1 cellular context compared by ENCODE assay signal in the genomic region with DNA sequence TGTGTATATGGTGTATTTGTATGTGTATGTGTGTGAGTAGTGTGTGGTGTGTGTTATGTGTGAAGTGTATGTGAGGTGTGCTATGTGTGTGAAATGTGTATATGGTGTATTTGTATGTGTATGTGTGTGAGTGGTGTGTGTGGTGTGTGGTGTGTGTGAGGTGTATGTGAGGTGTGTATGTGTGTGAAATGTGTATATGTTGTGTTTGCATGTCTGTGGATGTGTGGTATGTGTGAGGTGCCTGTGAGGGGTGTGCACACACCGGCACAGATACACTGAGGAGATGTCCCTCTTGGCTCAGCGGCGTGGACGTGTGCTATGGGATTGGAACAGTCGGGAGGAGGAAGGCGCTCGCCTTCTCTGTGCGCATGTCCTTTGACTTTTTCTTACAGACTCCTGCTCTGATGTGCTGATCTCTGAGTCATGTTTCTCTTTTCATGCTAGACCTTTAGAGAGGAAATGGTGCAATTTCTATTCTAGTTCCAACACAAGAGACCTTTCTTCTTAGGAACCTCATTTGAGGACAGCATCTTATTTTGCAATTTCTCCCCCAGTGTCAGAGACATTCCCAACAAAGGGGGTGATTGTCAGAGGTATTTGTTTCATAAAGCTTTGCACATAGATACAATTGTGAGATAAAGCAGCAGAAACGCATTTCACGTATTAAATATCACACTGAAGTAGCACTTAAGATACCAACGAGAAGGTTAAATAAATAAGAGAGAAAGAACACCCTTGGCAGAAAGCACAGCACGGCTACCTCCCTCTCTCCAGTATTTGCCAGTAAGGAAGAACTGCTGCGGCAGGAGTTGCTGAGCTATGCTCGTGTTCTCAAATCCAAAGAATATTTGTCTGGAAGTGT.
TF ChIP-seq lines count a peak whose summit lies in the region.

No MANE protein-coding gene starts in this region.

TF ChIP-seq in HepG2, 621 proteins besides CTCF, POLR2A, EP300 and RAD21 (continues in another document):
- 0 out of 2 replicates have a peak, but pooled peaks have one; percentile 5 for TF ChIP-seq IRF2 (CRISPR knock-in tag; IDR thresholded peaks at IDR 0.05)
- no peak for TF ChIP-seq NFYC (CRISPR knock-in tag; IDR thresholded peaks at IDR 0.05)
- no peak for TF ChIP-seq ZNF34 (CRISPR knock-in tag; IDR thresholded peaks at IDR 0.05; ENCODE audit: borderline replicate concordance)
- 0 out of 2 replicates have a peak, but pooled peaks have one; percentile 24 for TF ChIP-seq SSRP1 (CRISPR knock-in tag; IDR thresholded peaks at IDR 0.05)
- TF ChIP-seq NCOR1 (IDR thresholded peaks at IDR 0.05; ENCODE audit: borderline replicate concordance, low read length) = peak; percentile 64; the same call in 1 of the 2 replicates
- TF ChIP-seq YEATS2 (CRISPR knock-in tag; IDR thresholded peaks at IDR 0.05; ENCODE audit: borderline replicate concordance) = peak; percentile 19; the same call in 1 of the 2 replicates
- TF ChIP-seq, protein P1, sequence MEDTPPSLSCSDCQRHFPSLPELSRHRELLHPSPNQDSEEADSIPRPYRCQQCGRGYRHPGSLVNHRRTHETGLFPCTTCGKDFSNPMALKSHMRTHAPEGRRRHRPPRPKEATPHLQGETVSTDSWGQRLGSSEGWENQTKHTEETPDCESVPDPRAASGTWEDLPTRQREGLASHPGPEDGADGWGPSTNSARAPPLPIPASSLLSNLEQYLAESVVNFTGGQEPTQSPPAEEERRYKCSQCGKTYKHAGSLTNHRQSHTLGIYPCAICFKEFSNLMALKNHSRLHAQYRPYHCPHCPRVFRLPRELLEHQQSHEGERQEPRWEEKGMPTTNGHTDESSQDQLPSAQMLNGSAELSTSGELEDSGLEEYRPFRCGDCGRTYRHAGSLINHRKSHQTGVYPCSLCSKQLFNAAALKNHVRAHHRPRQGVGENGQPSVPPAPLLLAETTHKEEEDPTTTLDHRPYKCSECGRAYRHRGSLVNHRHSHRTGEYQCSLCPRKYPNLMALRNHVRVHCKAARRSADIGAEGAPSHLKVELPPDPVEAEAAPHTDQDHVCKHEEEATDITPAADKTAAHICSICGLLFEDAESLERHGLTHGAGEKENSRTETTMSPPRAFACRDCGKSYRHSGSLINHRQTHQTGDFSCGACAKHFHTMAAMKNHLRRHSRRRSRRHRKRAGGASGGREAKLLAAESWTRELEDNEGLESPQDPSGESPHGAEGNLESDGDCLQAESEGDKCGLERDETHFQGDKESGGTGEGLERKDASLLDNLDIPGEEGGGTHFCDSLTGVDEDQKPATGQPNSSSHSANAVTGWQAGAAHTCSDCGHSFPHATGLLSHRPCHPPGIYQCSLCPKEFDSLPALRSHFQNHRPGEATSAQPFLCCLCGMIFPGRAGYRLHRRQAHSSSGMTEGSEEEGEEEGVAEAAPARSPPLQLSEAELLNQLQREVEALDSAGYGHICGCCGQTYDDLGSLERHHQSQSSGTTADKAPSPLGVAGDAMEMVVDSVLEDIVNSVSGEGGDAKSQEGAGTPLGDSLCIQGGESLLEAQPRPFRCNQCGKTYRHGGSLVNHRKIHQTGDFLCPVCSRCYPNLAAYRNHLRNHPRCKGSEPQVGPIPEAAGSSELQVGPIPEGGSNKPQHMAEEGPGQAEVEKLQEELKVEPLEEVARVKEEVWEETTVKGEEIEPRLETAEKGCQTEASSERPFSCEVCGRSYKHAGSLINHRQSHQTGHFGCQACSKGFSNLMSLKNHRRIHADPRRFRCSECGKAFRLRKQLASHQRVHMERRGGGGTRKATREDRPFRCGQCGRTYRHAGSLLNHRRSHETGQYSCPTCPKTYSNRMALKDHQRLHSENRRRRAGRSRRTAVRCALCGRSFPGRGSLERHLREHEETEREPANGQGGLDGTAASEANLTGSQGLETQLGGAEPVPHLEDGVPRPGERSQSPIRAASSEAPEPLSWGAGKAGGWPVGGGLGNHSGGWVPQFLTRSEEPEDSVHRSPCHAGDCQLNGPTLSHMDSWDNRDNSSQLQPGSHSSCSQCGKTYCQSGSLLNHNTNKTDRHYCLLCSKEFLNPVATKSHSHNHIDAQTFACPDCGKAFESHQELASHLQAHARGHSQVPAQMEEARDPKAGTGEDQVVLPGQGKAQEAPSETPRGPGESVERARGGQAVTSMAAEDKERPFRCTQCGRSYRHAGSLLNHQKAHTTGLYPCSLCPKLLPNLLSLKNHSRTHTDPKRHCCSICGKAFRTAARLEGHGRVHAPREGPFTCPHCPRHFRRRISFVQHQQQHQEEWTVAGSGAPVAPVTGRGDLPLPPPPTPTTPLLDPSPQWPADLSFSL (CRISPR knock-in tag; IDR thresholded peaks at IDR 0.05) = peak; percentile 96
- peak; percentile 75; the same call in 1 of the 2 replicates for TF ChIP-seq SOX5 (CRISPR knock-in tag; IDR thresholded peaks at IDR 0.05; ENCODE audit: borderline replicate concordance)
- TF ChIP-seq, protein P2, sequence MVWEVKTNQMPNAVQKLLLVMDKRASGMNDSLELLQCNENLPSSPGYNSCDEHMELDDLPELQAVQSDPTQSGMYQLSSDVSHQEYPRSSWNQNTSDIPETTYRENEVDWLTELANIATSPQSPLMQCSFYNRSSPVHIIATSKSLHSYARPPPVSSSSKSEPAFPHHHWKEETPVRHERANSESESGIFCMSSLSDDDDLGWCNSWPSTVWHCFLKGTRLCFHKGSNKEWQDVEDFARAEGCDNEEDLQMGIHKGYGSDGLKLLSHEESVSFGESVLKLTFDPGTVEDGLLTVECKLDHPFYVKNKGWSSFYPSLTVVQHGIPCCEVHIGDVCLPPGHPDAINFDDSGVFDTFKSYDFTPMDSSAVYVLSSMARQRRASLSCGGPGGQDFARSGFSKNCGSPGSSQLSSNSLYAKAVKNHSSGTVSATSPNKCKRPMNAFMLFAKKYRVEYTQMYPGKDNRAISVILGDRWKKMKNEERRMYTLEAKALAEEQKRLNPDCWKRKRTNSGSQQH (CRISPR knock-in tag; IDR thresholded peaks at IDR 0.05; ENCODE audit: low read depth) = no peak
- TF ChIP-seq KLF9 (CRISPR knock-in tag; IDR thresholded peaks at IDR 0.05; ENCODE audit: low read depth) = no peak
- no peak for TF ChIP-seq MXI1 (IDR thresholded peaks at IDR 0.05; ENCODE audit: borderline replicate concordance, low read depth, low read length)
- TF ChIP-seq CREB1 (IDR thresholded peaks at IDR 0.05) = no peak; the same call in 1 of the 2 replicates
- peak; percentile 47; the same call in 1 of the 2 replicates for TF ChIP-seq CREB1 (CRISPR knock-in tag; IDR thresholded peaks at IDR 0.05)
- peak; percentile 58; the same call in 1 of the 2 replicates for TF ChIP-seq NR2F6 (IDR thresholded peaks at IDR 0.05)
- 0 out of 2 replicates have a peak, but pooled peaks have one; percentile 55 for TF ChIP-seq NR2F6 (CRISPR knock-in tag; IDR thresholded peaks at IDR 0.05)
- no peak for TF ChIP-seq ATF7 (IDR thresholded peaks at IDR 0.05)
- TF ChIP-seq ATF7 (CRISPR knock-in tag; IDR thresholded peaks at IDR 0.05) = no peak
- TF ChIP-seq, protein P3, sequence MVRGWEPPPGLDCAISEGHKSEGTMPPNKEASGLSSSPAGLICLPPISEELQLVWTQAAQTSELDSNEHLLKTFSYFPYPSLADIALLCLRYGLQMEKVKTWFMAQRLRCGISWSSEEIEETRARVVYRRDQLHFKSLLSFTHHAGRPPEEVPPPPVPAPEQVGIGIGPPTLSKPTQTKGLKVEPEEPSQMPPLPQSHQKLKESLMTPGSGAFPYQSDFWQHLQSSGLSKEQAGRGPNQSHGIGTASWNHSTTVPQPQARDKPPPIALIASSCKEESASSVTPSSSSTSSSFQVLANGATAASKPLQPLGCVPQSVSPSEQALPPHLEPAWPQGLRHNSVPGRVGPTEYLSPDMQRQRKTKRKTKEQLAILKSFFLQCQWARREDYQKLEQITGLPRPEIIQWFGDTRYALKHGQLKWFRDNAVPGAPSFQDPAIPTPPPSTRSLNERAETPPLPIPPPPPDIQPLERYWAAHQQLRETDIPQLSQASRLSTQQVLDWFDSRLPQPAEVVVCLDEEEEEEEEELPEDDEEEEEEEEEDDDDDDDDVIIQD (CRISPR knock-in tag; IDR thresholded peaks at IDR 0.05; ENCODE audit: low read depth) = no peak
- TF ChIP-seq PHF21A (CRISPR knock-in tag; IDR thresholded peaks at IDR 0.05) = peak; percentile 37; the same call in 1 of the 2 replicates
- TF ChIP-seq ZNF768 (CRISPR knock-in tag; IDR thresholded peaks at IDR 0.05) = peak; percentile 78; the same call in 1 of the 2 replicates
- peak; percentile 34; the same call in 1 of the 2 replicates for TF ChIP-seq RXRA (CRISPR knock-in tag; IDR thresholded peaks at IDR 0.05)
- 0 out of 2 replicates have a peak, but pooled peaks have one; percentile 40 for TF ChIP-seq HDAC2 (CRISPR knock-in tag; IDR thresholded peaks at IDR 0.05)
- peak; percentile 89 for TF ChIP-seq CEBPG (CRISPR knock-in tag; IDR thresholded peaks at IDR 0.05)
- TF ChIP-seq SIX1 (CRISPR knock-in tag; IDR thresholded peaks at IDR 0.05; ENCODE audit: borderline replicate concordance) = peak; percentile 69; the same call in 1 of the 2 replicates
- 0 out of 2 replicates have a peak, but pooled peaks have one; percentile 28 for TF ChIP-seq RCOR2 (CRISPR knock-in tag; IDR thresholded peaks at IDR 0.05)
- no peak for TF ChIP-seq ZNF670 (CRISPR knock-in tag; IDR thresholded peaks at IDR 0.05; ENCODE audit: borderline replicate concordance)
- no peak for TF ChIP-seq TBX2 (CRISPR knock-in tag; IDR thresholded peaks at IDR 0.05; ENCODE audit: borderline replicate concordance)
- TF ChIP-seq ZNF12 (CRISPR knock-in tag; IDR thresholded peaks at IDR 0.05) = 0 out of 2 replicates have a peak, but pooled peaks have one; percentile 57
- no peak for TF ChIP-seq ZNF263 (CRISPR knock-in tag; IDR thresholded peaks at IDR 0.05)
- peak; percentile 18; the same call in 1 of the 2 replicates for TF ChIP-seq MYC (CRISPR knock-in tag; IDR thresholded peaks at IDR 0.05; ENCODE audit: borderline replicate concordance)
- no peak for TF ChIP-seq CBX5 (CRISPR knock-in tag; IDR thresholded peaks at IDR 0.05; ENCODE audit: borderline replicate concordance)
- TF ChIP-seq ZNF746 (CRISPR knock-in tag; IDR thresholded peaks at IDR 0.05) = no peak
- TF ChIP-seq TCF7 (IDR thresholded peaks at IDR 0.05; ENCODE audit: low read depth) = peak; percentile 69
- TF ChIP-seq, protein P4, sequence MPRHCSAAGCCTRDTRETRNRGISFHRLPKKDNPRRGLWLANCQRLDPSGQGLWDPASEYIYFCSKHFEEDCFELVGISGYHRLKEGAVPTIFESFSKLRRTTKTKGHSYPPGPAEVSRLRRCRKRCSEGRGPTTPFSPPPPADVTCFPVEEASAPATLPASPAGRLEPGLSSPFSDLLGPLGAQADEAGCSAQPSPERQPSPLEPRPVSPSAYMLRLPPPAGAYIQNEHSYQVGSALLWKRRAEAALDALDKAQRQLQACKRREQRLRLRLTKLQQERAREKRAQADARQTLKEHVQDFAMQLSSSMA (CRISPR knock-in tag; IDR thresholded peaks at IDR 0.05) = 0 out of 2 replicates have a peak, but pooled peaks have one; percentile 39
- no peak for TF ChIP-seq ZNF3 (CRISPR knock-in tag; IDR thresholded peaks at IDR 0.05)
- TF ChIP-seq FOXP1 (IDR thresholded peaks at IDR 0.05) = peak; percentile 32; the same call in 1 of the 2 replicates
- peak; percentile 40; the same call in 1 of the 2 replicates for TF ChIP-seq FOXP1 (CRISPR knock-in tag; IDR thresholded peaks at IDR 0.05)
- peak; percentile 79; the same call in 1 of the 2 replicates for TF ChIP-seq HMG20A (CRISPR knock-in tag; IDR thresholded peaks at IDR 0.05; ENCODE audit: borderline replicate concordance)
- TF ChIP-seq PPARG (CRISPR knock-in tag; conservative IDR thresholded peaks at IDR 0.05) = 0 out of 2 replicates have a peak, but pooled peaks have one; percentile 22
- no peak for TF ChIP-seq JUND (CRISPR knock-in tag; IDR thresholded peaks at IDR 0.05)
- 0 out of 2 replicates have a peak, but pooled peaks have one; percentile 16 for TF ChIP-seq HNF4A (CRISPR knock-in tag; IDR thresholded peaks at IDR 0.05)
- no peak for TF ChIP-seq PRMT3 (CRISPR knock-in tag; IDR thresholded peaks at IDR 0.05; ENCODE audit: borderline replicate concordance, low read depth)
- TF ChIP-seq MAFG (CRISPR knock-in tag; IDR thresholded peaks at IDR 0.05) = no peak
- TF ChIP-seq RXRB (CRISPR knock-in tag; IDR thresholded peaks at IDR 0.05; ENCODE audit: borderline replicate concordance) = 0 out of 2 replicates have a peak, but pooled peaks have one; percentile 24
- 0 out of 2 replicates have a peak, but pooled peaks have one; percentile 63 for TF ChIP-seq HDAC6 (IDR thresholded peaks at IDR 0.05; ENCODE audit: low read depth, low read length)
- peak; percentile 14; the same call in 1 of the 2 replicates for TF ChIP-seq FOXA3 (CRISPR knock-in tag; IDR thresholded peaks at IDR 0.05)
- 0 out of 2 replicates have a peak, but pooled peaks have one; percentile 25 for TF ChIP-seq NBN (conservative IDR thresholded peaks at IDR 0.05)
- 0 out of 2 replicates have a peak, but pooled peaks have one; percentile 41 for TF ChIP-seq ZSCAN21 (CRISPR knock-in tag; IDR thresholded peaks at IDR 0.05; ENCODE audit: borderline replicate concordance)
- TF ChIP-seq, protein P5, sequence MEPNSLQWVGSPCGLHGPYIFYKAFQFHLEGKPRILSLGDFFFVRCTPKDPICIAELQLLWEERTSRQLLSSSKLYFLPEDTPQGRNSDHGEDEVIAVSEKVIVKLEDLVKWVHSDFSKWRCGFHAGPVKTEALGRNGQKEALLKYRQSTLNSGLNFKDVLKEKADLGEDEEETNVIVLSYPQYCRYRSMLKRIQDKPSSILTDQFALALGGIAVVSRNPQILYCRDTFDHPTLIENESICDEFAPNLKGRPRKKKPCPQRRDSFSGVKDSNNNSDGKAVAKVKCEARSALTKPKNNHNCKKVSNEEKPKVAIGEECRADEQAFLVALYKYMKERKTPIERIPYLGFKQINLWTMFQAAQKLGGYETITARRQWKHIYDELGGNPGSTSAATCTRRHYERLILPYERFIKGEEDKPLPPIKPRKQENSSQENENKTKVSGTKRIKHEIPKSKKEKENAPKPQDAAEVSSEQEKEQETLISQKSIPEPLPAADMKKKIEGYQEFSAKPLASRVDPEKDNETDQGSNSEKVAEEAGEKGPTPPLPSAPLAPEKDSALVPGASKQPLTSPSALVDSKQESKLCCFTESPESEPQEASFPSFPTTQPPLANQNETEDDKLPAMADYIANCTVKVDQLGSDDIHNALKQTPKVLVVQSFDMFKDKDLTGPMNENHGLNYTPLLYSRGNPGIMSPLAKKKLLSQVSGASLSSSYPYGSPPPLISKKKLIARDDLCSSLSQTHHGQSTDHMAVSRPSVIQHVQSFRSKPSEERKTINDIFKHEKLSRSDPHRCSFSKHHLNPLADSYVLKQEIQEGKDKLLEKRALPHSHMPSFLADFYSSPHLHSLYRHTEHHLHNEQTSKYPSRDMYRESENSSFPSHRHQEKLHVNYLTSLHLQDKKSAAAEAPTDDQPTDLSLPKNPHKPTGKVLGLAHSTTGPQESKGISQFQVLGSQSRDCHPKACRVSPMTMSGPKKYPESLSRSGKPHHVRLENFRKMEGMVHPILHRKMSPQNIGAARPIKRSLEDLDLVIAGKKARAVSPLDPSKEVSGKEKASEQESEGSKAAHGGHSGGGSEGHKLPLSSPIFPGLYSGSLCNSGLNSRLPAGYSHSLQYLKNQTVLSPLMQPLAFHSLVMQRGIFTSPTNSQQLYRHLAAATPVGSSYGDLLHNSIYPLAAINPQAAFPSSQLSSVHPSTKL (CRISPR knock-in tag; IDR thresholded peaks at IDR 0.05) = peak; percentile 66
- TF ChIP-seq SOX6 (IDR thresholded peaks at IDR 0.05) = no peak
- peak; percentile 83 for TF ChIP-seq SOX6 (CRISPR knock-in tag; IDR thresholded peaks at IDR 0.05)
